8 cellular contexts compared by ENCODE assay signal in the genomic region with DNA sequence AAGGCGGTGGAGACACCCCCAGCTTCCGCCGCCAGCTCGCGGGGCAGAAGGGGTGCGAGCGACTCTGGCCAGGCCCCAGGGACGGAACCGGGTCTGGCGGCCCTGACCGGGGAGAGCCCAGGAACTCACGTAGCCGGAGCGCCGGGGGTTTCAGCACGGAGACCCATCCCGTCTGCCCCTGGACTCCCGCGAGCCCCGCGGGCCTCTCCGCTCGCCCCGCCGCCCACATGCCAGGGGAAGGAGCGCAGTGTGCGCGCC. TPM values are rescaled to one million over a fixed set of nuclear protein-coding genes. Genes with fewer than 3 reads are reported as not detected.
DNase-seq lines count a peak whose midpoint lies in the region; ATAC-seq, FAIRE-seq and TF ChIP-seq lines count a peak whose summit lies in the region.
"Not testable (repeated sequence)": the region's sequence is repeated elsewhere in the genome, so short reads cannot be mapped to it uniquely, and the experiment has no call there.

No MANE protein-coding gene starts in this region.

- H3K36me3 ChIP-seq in BJ (ENCODE audit: control insufficient read depth, insufficient read depth, low read length); SJSA1; H1 (ENCODE audit: control insufficient read depth in 2 of 4, insufficient read depth in 4 of 4, low read length in 3 of 4); iPS-18a (ENCODE audit: control insufficient read depth, low read depth, low read length): not testable (repeated sequence)

- not testable (repeated sequence) for FAIRE-seq in H1 (lab: Jason Lieb, UNC)

- TF ChIP-seq RAD21 in H1 (IDR thresholded peaks at IDR 0.05 in 1 of 2, conservative IDR thresholded peaks at IDR 0.05 in 1 of 2; ENCODE audit: low read depth in 2 of 2, low read length in 2 of 2), result not testable (repeated sequence)

- CTCF ChIA-PET in BJ (lab: Yijun Ruan, JAX); H1 (lab: Charles Lee; ENCODE audit: partially characterized antibody): not testable (repeated sequence)

- H3K9me3 ChIP-seq in SJSA1 (replicated peaks); H1 (ENCODE audit: insufficient read depth in 2 of 2, low read depth in 1 of 2, low read length in 1 of 2); iPS-18a (ENCODE audit: control insufficient read depth, low read depth, low read length): not testable (repeated sequence)

- H2AK5ac ChIP-seq in H1 (ENCODE audit: low read depth, low read length), result not testable (repeated sequence)

- not testable (repeated sequence) for H4K91ac ChIP-seq in H1 (replicated peaks; ENCODE audit: insufficient read length, low read length)

- H3K4me1 Mint-ChIP-seq in HFFc6 (ENCODE audit: low read depth), result peaks cover 39% of the 10 kb centered on the region
- H3K4me1 Mint-ChIP-seq in activated naive CD8-positive, alpha-beta T cell (ENCODE audit: low read depth), result peaks cover 18% of the 10 kb centered on the region
- H3K4me1 Mint-ChIP-seq in nephron, result not testable (repeated sequence)
- H3K4me1 Mint-ChIP-seq in stimulated activated naive B cell treated with anti-CD40 and anti-IgM and Interleukin-4, amounts not matched to agents 10 μg/mL and 1 μg/mL and 100 μg/mL, for 72 hours, result peaks cover 13 to 19% of the 10 kb centered on the region in 2 donors

- not testable (repeated sequence) for TF ChIP-seq CTCF in BJ (IDR thresholded peaks at IDR 0.05; ENCODE audit: insufficient read depth, low read depth, low read length); HFFc6 (IDR thresholded peaks at IDR 0.05); H1 (IDR thresholded peaks at IDR 0.05; ENCODE audit: control extremely low read depth in 1 of 3, insufficient read depth in 1 of 3, low read depth in 1 of 3, low read length in 3 of 3); nephron (IDR thresholded peaks at IDR 0.05; ENCODE audit: unreplicated experiment in 3 of 3)

- H3K18ac ChIP-seq in H1 (ENCODE audit: extremely low read depth, low read length), result not testable (repeated sequence)

- DNase-seq in BJ (ENCODE audit: low read depth); HFFc6; H1 (ENCODE audit: low read depth in 1 of 2, low spot score in 2 of 2); stimulated activated naive B cell treated with anti-CD40 and anti-IgM and Interleukin-4, amounts not matched to agents 10 μg/mL and 1 μg/mL and 100 μg/mL, for 72 hours: not testable (repeated sequence)
- peak in 1 of 2 experiments; percentile 81 for DNase-seq in SJSA1 (ENCODE audit: low read depth in 1 of 2, low spot score in 2 of 2)

- H3K4me3 Mint-ChIP-seq in HFFc6 (peak overlapping the region; percentile 95), nephron (peak overlapping the region; percentile 91 to 95 (median 95))
- H3K4me3 Mint-ChIP-seq in activated naive CD8-positive, alpha-beta T cell, result peak overlapping the region; percentile 85
- peak overlapping the region; percentile 91 to 96 for H3K4me3 Mint-ChIP-seq in stimulated activated naive B cell treated with anti-CD40 and anti-IgM and Interleukin-4, amounts not matched to agents 10 μg/mL and 1 μg/mL and 100 μg/mL, for 72 hours

- H3K36me3 Mint-ChIP-seq in HFFc6 (ENCODE audit: low read depth); activated naive CD8-positive, alpha-beta T cell; nephron (ENCODE audit: low read depth); stimulated activated naive B cell treated with anti-CD40 and anti-IgM and Interleukin-4, amounts not matched to agents 10 μg/mL and 1 μg/mL and 100 μg/mL, for 72 hours: not testable (repeated sequence)

- POLR2A ChIA-PET in BJ (lab: Charles Lee), result interaction anchor here (0.6 kb wide), 1 partner anchor 11 kb away, joined by 3 read pairs; no protein-coding TSS in a partner anchor
- POLR2A ChIA-PET in H1 (lab: Charles Lee; ENCODE audit: partially characterized antibody), result not testable (repeated sequence)

- H3K79me2 ChIP-seq in H1 (ENCODE audit: control insufficient read depth in 1 of 2, insufficient read depth in 2 of 2, low read length in 2 of 2), result not testable (repeated sequence)

- not testable (repeated sequence) for H4K8ac ChIP-seq in H1 (ENCODE audit: extremely low read depth, insufficient read depth, low read length)

- H3K9me3 Mint-ChIP-seq in HFFc6; activated naive CD8-positive, alpha-beta T cell (ENCODE audit: low read depth); nephron; stimulated activated naive B cell treated with anti-CD40 and anti-IgM and Interleukin-4, amounts not matched to agents 10 μg/mL and 1 μg/mL and 100 μg/mL, for 72 hours: not testable (repeated sequence)

- H3K4me1 ChIP-seq in SJSA1 (replicated peaks); H1 (replicated peaks in 1 of 4; ENCODE audit: control insufficient read depth in 3 of 4, insufficient read depth in 4 of 4, low read length in 3 of 4); iPS-18a (ENCODE audit: control insufficient read depth, low read depth, low read length): not testable (repeated sequence)

- H3K4ac ChIP-seq in H1 (replicated peaks; ENCODE audit: insufficient read length, low read depth, low read length), result not testable (repeated sequence)

- H3K9ac ChIP-seq in H1 (replicated peaks in 1 of 4; ENCODE audit: extremely low read depth in 1 of 4, low read depth in 3 of 4, low read length in 3 of 4) (peak overlapping the region in 2 of 4 experiments; percentile 48 to 64; a peak in 5 of 7 replicates), iPS-18a (ENCODE audit: low read length) (peak overlapping the region; percentile 70)

- not testable (repeated sequence) for ATAC-seq in stimulated activated naive B cell treated with anti-CD40 and anti-IgM and Interleukin-4, amounts not matched to agents 10 μg/mL and 1 μg/mL and 100 μg/mL, for 72 hours (replicated peaks)

- peak overlapping the region; percentile 87 for H3K27ac ChIP-seq in SJSA1
- not testable (repeated sequence) for H3K27ac ChIP-seq in H1 (ENCODE audit: low read depth, low read length); iPS-18a (ENCODE audit: low read length)

- H3K14ac ChIP-seq in H1 (ENCODE audit: insufficient read length), result not testable (repeated sequence)

- H3K27ac Mint-ChIP-seq in HFFc6 (peak overlapping the region; percentile 99), nephron (peak overlapping the region in 2 of 3 experiments; percentile 91 to 96)
- peak overlapping the region; percentile 73 for H3K27ac Mint-ChIP-seq in activated naive CD8-positive, alpha-beta T cell
- peak overlapping the region; percentile 86 for H3K27ac Mint-ChIP-seq in stimulated activated naive B cell treated with anti-CD40 and anti-IgM and Interleukin-4, amounts not matched to agents 10 μg/mL and 1 μg/mL and 100 μg/mL, for 72 hours

- H3K56ac ChIP-seq in H1 (replicated peaks; ENCODE audit: insufficient read length, low read depth, low read length), result not testable (repeated sequence)

- H2BK20ac ChIP-seq in H1 (ENCODE audit: low read length), result not testable (repeated sequence)

- H2BK120ac ChIP-seq in H1 (replicated peaks; ENCODE audit: low read depth, low read length), result not testable (repeated sequence)

- H3K27me3 Mint-ChIP-seq in HFFc6 (ENCODE audit: insufficient read depth); activated naive CD8-positive, alpha-beta T cell; nephron (ENCODE audit: low read depth); stimulated activated naive B cell treated with anti-CD40 and anti-IgM and Interleukin-4, amounts not matched to agents 10 μg/mL and 1 μg/mL and 100 μg/mL, for 72 hours: not testable (repeated sequence)

- H2BK12ac ChIP-seq in H1 (ENCODE audit: low read depth, low read length), result not testable (repeated sequence)

- not testable (repeated sequence) for H2AFZ ChIP-seq in H1 (ENCODE audit: low read length)

- H4K5ac ChIP-seq in H1 (ENCODE audit: insufficient read length, low read depth, low read length), result not testable (repeated sequence)

- H2BK15ac ChIP-seq in H1 (ENCODE audit: low read length), result not testable (repeated sequence)

- 0 out of 2 replicates have a peak overlapping the region, but pooled peaks have one; percentile 16 for H2BK5ac ChIP-seq in H1 (ENCODE audit: low read depth, low read length)

- not testable (repeated sequence) for H3K23me2 ChIP-seq in H1 (ENCODE audit: low read depth, low read length)

- not testable (repeated sequence) for H4K20me1 ChIP-seq in H1 (replicated peaks in 1 of 2; ENCODE audit: control insufficient read depth in 1 of 2, insufficient read depth in 2 of 2, low read length in 2 of 2)

- H3K4me3 ChIP-seq in BJ (ENCODE audit: low read depth, low read length) (peak overlapping the region; percentile 87), SJSA1 (peak overlapping the region; percentile 69), H1 (ENCODE audit: extremely low read depth in 1 of 4, insufficient read depth in 2 of 4, low read depth in 3 of 4, low read length in 4 of 4) (peak overlapping the region; percentile 42 to 78 (median 55)), iPS-18a (ENCODE audit: low read length) (peak overlapping the region; percentile 78)

- TF ChIP-seq POLR2A in H1 (IDR thresholded peaks at IDR 0.05; ENCODE audit: control extremely low read depth in 1 of 2, low read depth in 2 of 2, low read length in 2 of 2), result not testable (repeated sequence)

- H3K27me3 ChIP-seq in BJ (ENCODE audit: control insufficient read depth, insufficient read depth, low read length); SJSA1 (replicated peaks); H1 (replicated peaks in 1 of 4; ENCODE audit: control insufficient read depth in 3 of 4, extremely low read depth in 1 of 4, insufficient read depth in 3 of 4, low read length in 3 of 4); iPS-18a (ENCODE audit: control insufficient read depth, insufficient read depth, low read length): not testable (repeated sequence)

- H3K23ac ChIP-seq in H1 (ENCODE audit: insufficient read length), result not testable (repeated sequence)

- 0% methylated on average over 2 of the region's 28 CpGs; no CpG with 5 or more reads in 1 of the 2 experiments for WGBS in H1 (ENCODE audit: extremely low coverage in 1 of 2, insufficient coverage in 1 of 2, insufficient read length in 1 of 2, insufficient replicate concordance in 2 of 2, low coverage in 1 of 2, low lambda C conversion rate in 2 of 2, missing lambda C conversion rate in 1 of 2), 2 experiments

- not testable (repeated sequence) for TF ChIP-seq EP300 in H1 (IDR thresholded peaks at IDR 0.05; ENCODE audit: borderline replicate concordance in 1 of 2, low read depth in 2 of 2, low read length in 2 of 2)

- peak overlapping the region; percentile 68 to 69 for H3K4me2 ChIP-seq in H1 (ENCODE audit: insufficient read depth in 1 of 2, low read depth in 2 of 2, low read length in 2 of 2)

- not testable (repeated sequence) for H3K79me1 ChIP-seq in H1 (ENCODE audit: low read depth, low read length)

RNA-seq across cellular contexts. Expression of gene FAM90A1, which starts 15.1 kb away (rescaled TPM):
- 0.20 and 0.22 TPM in 2 replicates for polyA plus RNA-seq in BJ (2011; rRNA removed)
- 0.09 and 0.10 TPM in 2 replicates for polyA minus RNA-seq in BJ (2011; rRNA and poly(A)+ RNA removed)
- total RNA-seq in HFFc6 (2021; fragmentation: NEBNext Ultra II Directional; extraction: Animal tissue kit (Norgen Biotek cat#: 25700)), result under 1 TPM in 4 of 6 experiments, not detected in 2; 0.25 to 0.66 (median 0.31) TPM
- not detected in 2 replicates for total RNA-seq in SJSA1 (2014; rRNA removed; shearing (Covaris generic))
- 0.13 TPM in 1 of 2 replicates, not detected in the other for total RNA-seq in H1 (2021; fragmentation: NEBNext Ultra II Directional; extraction: Animal tissue kit (Norgen Biotek cat#: 25700))
- 0.21 and 0.52 TPM in 2 replicates for polyA plus RNA-seq in H1 (2011; rRNA removed)
- 0.30 TPM for polyA plus RNA-seq in H1 (2011; cell fraction: cytosol; rRNA removed)
- polyA plus RNA-seq in H1 (2011; cell fraction: nucleus; rRNA removed), result 0.57 TPM
- polyA plus RNA-seq in H1 (2012, experiment 1 of 2), result 0.16 to 0.49 TPM (median 0.24 TPM) in 4 replicates
- not detected for polyA plus RNA-seq in H1 (2012, experiment 2 of 2)
- 0.14 TPM for polyA plus RNA-seq in H1 (2013, experiment 1 of 2)
- polyA plus RNA-seq in H1 (2013, experiment 2 of 2), result 0.13 TPM
- polyA minus RNA-seq in H1 (2011; rRNA and poly(A)+ RNA removed), result 0.06 TPM in 1 of 2 replicates, not detected in the other
- polyA minus RNA-seq in H1 (2011; cell fraction: cytosol; rRNA and poly(A)+ RNA removed), result not detected
- polyA minus RNA-seq in H1 (2011; cell fraction: nucleus; rRNA and poly(A)+ RNA removed), result 0.70 TPM
